In the genomic region with DNA sequence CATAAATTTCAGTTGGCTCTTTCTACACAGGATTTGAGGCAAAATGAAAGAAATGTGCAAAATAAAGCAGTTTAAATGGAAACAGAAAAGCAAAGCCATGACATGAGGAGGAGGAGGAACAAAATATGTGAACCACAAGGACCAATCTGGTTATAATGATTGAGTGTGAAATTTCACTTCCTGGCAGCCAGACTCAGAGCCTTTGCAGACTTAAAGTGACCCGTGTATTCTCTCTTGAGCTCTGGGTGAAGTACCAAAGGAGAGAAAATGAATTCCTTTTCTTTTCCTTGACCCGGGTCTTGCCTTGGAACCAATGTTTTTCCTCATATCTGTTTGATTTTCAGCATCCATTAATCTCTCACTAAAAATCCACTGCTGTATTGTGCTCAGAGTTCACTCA, we compare ENCODE assay signal across 18 cellular contexts.
A peak's percentile ranks its signal among the peaks of the same experiment; 100 is the strongest.
DNase-seq lines count a peak whose midpoint lies in the region; ATAC-seq, FAIRE-seq and TF ChIP-seq lines count a peak whose summit lies in the region.
"Had no signal": no experiment of that assay in that cellular context is flagged by ENCODE, and none has a peak within 500 bp of the region (broad histone marks: within the 10 kb centered on the region; RNA-seq: fewer than 3 reads in every experiment).

No MANE protein-coding gene starts in this region.

- no peak overlapping the region for H3K4me2 ChIP-seq in astrocyte (ENCODE audit: low read length)

- TF ChIP-seq CTCF in left ventricle myocardium inferior (IDR thresholded peaks at IDR 0.05; ENCODE audit: borderline replicate concordance): no peak
- no peak for TF ChIP-seq CTCF in astrocyte (IDR thresholded peaks at IDR 0.05; ENCODE audit: insufficient read depth, low read depth, low read length)
- TF ChIP-seq CTCF in nephron progenitor cell (IDR thresholded peaks at IDR 0.05): no peak
- TF ChIP-seq CTCF in vagina (IDR thresholded peaks at IDR 0.05): no peak

- no peak overlapping the region for H3K4me3 ChIP-seq in left ventricle myocardium inferior
- no peak overlapping the region for H3K4me3 ChIP-seq in astrocyte (ENCODE audit: insufficient read depth, low read depth, low read length)
- H3K4me3 ChIP-seq in vagina: no peak overlapping the region
- H3K4me3 ChIP-seq: K562 had no signal

- H3K36me3 ChIP-seq in left ventricle myocardium inferior (no peaks in the 10 kb centered on the region), astrocyte (ENCODE audit: insufficient read depth, low read length) (no peaks in the 10 kb centered on the region), vagina (no peaks in the 10 kb centered on the region)

- H3K27me3 ChIP-seq in left ventricle myocardium inferior (ENCODE audit: low read depth) (no peaks in the 10 kb centered on the region), astrocyte (ENCODE audit: insufficient read depth, low read length) (peaks cover 5% of the 10 kb centered on the region), vagina (no peaks in the 10 kb centered on the region)

- H3K9me3 ChIP-seq in left ventricle myocardium inferior (replicated peaks) (no peaks in the 10 kb centered on the region), astrocyte (ENCODE audit: insufficient read depth, low read depth, low read length) (no peaks in the 10 kb centered on the region), vagina (no peaks in the 10 kb centered on the region)

- intact Hi-C loops in left ventricle myocardium inferior (cut with micrococcal nuclease): no loop called here
- intact Hi-C loops in left ventricle myocardium superior (cut with micrococcal nuclease): no loop called here
- intact Hi-C loops in vagina (cut with DNase I): no loop called here

- H3K4me1 Mint-ChIP-seq in astrocyte (ENCODE audit: low read depth, unreplicated experiment) (peaks cover 20% of the 10 kb centered on the region), nephron progenitor cell (peaks cover 63% of the 10 kb centered on the region)

- H2AFZ ChIP-seq in astrocyte (ENCODE audit: low read depth, low read length): no peak overlapping the region

- no peaks in the 10 kb centered on the region for H3K36me3 Mint-ChIP-seq in astrocyte (ENCODE audit: low read depth, unreplicated experiment)
- peaks cover 4% of the 10 kb centered on the region for H3K36me3 Mint-ChIP-seq in nephron progenitor cell (ENCODE audit: low read depth)

- H3K4me3 Mint-ChIP-seq in astrocyte (ENCODE audit: unreplicated experiment) (no peak overlapping the region), nephron progenitor cell (peak overlapping the region; percentile 18)
- H3K4me3 Mint-ChIP-seq: activated naive CD4-positive, alpha-beta T cell treated with anti-CD3 and anti-CD28 coated beads for 36 hours had no signal

- H3K27ac Mint-ChIP-seq in astrocyte (ENCODE audit: unreplicated experiment) (no peak overlapping the region), nephron progenitor cell (peak overlapping the region; percentile 49)
- H3K27ac Mint-ChIP-seq: activated naive CD4-positive, alpha-beta T cell treated with anti-CD3 and anti-CD28 coated beads for 36 hours had no signal

- H3K4me1 ChIP-seq in left ventricle myocardium inferior (no peaks in the 10 kb centered on the region), astrocyte (ENCODE audit: insufficient read depth, low read length) (no peaks in the 10 kb centered on the region), vagina (peaks cover 48% of the 10 kb centered on the region)

- FAIRE-seq in astrocyte (lab: Jason Lieb, UNC): no peak
- FAIRE-seq: H1, K562 had no signal

- ATAC-seq in left ventricle myocardium superior (no peak), HG02763 (IDR thresholded peaks at IDR 0.05; ENCODE audit: unreplicated experiment) (no peak)
- ATAC-seq: K562, Panc1 had no signal

- no peaks in the 10 kb centered on the region for H4K20me1 ChIP-seq in astrocyte (ENCODE audit: insufficient read depth, low read length)

- H3K27ac ChIP-seq in left ventricle myocardium inferior (replicated peaks) (peak overlapping the region; percentile 25), astrocyte (ENCODE audit: low read depth, low read length) (no peak overlapping the region), vagina (peak overlapping the region; percentile 37)

- TF ChIP-seq POLR2A in vagina (IDR thresholded peaks at IDR 0.05): no peak

- no peaks in the 10 kb centered on the region for H3K79me2 ChIP-seq in astrocyte (ENCODE audit: insufficient read depth, low read length)

- H3K27me3 Mint-ChIP-seq in astrocyte (ENCODE audit: low read depth, unreplicated experiment) (peaks cover 5% of the 10 kb centered on the region), nephron progenitor cell (ENCODE audit: low read depth, poor library complexity) (peaks cover 3% of the 10 kb centered on the region)

- DNase-seq in left ventricle myocardium inferior (no peak), left ventricle myocardium superior (no peak), astrocyte (ENCODE audit: low read depth) (peak; percentile 18), nephron progenitor cell (no peak), vagina (ENCODE audit: extremely low spot score in 2 of 2) (no peak), islet precursor cell (no peak), dedifferentiated amniotic fluid mesenchymal stem cell (ENCODE audit: extremely low spot score) (no peak)
- DNase-seq: ACHN; activated naive CD4-positive, alpha-beta T cell treated with anti-CD3 and anti-CD28 coated beads for 36 hours; central memory CD4-positive, alpha-beta T cell; COR-L47; GDM1; NCI-H146; stimulated activated CD4-positive, alpha-beta T cell treated with anti-CD3 and anti-CD28 coated beads, Interleukin-2, amount 100 ng/mL, for 24 hours had no signal

- H3K9me3 Mint-ChIP-seq in astrocyte (ENCODE audit: unreplicated experiment) (no peaks in the 10 kb centered on the region), nephron progenitor cell (no peaks in the 10 kb centered on the region)
- H3K9me3 Mint-ChIP-seq: activated naive CD4-positive, alpha-beta T cell treated with anti-CD3 and anti-CD28 coated beads for 36 hours had no signal

- no peak overlapping the region for H3K9ac ChIP-seq in astrocyte (ENCODE audit: low read length)
